Comparison of ENCODE assay signal across 35 cellular contexts in the genomic region with DNA sequence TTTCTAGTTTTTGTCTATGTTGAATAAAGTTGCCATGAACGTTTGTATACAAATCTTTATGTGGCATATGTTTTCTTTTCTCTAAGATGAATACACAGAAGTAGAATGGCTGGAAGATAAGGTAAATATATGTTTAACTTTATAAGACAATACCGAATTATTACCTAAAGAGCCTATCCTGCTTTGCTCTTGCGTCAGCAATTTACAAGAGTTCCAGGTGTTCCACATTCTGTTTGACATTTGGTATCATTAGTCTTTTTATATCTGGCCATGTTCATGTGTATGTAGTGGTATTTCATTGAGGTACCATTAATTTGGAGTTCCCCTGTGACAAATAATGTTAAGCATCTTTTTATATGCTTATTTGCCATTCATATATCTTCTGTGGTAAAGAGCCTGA.
"Had no signal": no experiment of that assay in that cellular context is flagged by ENCODE, and none has a peak within 500 bp of the region (broad histone marks: within the 10 kb centered on the region; RNA-seq: fewer than 3 reads in every experiment).

No MANE protein-coding gene starts in this region.

- DNase-seq: Karpas-422, Kasumi-1, KBM-7, KG1, MG63, MM.1S, MV-4-11, NCI-H1048, NCI-H1092, NCI-H1092 treated with DMSO at 0.1 percent for 48 hours, NCI-H1105, NCI-H1105 treated with DMSO at 0.1 percent for 48 hours, NCI-H1417 treated with DMSO at 0.1 percent for 48 hours, NCI-H1436, NCI-H1436 treated with DMSO at 0.1 percent for 48 hours, NCI-H146, NCI-H1694, NCI-H1694 treated with DMSO at 0.1 percent for 48 hours, NCI-H187, NCI-H187 treated with DMSO at 0.1 percent for 48 hours, NCI-H1930, NCI-H2029, NCI-H2029 treated with DMSO at 0.1 percent for 48 hours, NCI-H2081, NCI-H2081 treated with DMSO at 0.1 percent for 48 hours, NCI-H2107, NCI-H2171, NCI-H2171 treated with DMSO at 0.1 percent for 48 hours, NCI-H2227 treated with DMSO at 0.1 percent for 48 hours, NCI-H226, NCI-H345, NCI-H446, NCI-H446 treated with DMSO at 0.1 percent for 48 hours, NCI-H510A had no signal

- H3K27ac ChIP-seq: KMS-11 had no signal

- H3K36me3 ChIP-seq: MG63 had no signal

- H3K4me3 ChIP-seq: MG63 had no signal
